Comparison of ENCODE assay signal across 8 cellular contexts in the genomic region with DNA sequence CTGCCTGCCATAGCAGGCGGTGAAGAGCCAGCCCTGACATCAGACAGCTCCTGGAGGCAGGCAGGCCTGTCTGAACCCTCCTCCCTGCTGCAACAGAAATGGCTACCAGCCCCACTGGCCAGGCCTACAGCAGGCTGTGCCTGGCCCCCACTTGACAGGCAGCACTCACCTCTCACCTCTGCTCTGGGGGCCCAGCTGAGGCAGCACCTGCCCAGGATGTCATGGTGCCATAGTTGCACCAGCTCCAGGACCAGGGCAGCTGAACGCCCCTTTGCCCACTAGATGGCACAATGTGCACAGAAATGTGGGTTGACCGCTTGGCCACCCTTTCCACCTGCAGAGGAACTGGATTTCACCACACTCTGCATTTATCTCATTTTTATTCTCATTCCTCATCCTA. TPM values are rescaled to one million over a fixed set of nuclear protein-coding genes. Genes with fewer than 3 reads are reported as not detected.
DNase-seq lines count a peak whose midpoint lies in the region; ATAC-seq and TF ChIP-seq lines count a peak whose summit lies in the region.

No MANE protein-coding gene starts in this region.

- no peak overlapping the region for H3K4me3 Mint-ChIP-seq in activated CD8-positive, alpha-beta memory T cell treated with anti-CD3 and anti-CD28 coated beads, Interleukin-2, amount 10 ng/mL, durations not matched to agents 7 days and 5 days
- H3K4me3 Mint-ChIP-seq in endothelial cell (ENCODE audit: unreplicated experiment): peak overlapping the region; percentile 60
- H3K4me3 Mint-ChIP-seq in naive B cell: no peak overlapping the region

- no peaks in the 10 kb centered on the region for H3K27me3 Mint-ChIP-seq in activated CD8-positive, alpha-beta memory T cell treated with anti-CD3 and anti-CD28 coated beads, Interleukin-2, amount 10 ng/mL, durations not matched to agents 7 days and 5 days
- H3K27me3 Mint-ChIP-seq in endothelial cell (ENCODE audit: unreplicated experiment) (peaks cover 9% of the 10 kb centered on the region), naive B cell (no peaks in the 10 kb centered on the region)

- no peak overlapping the region for H3K4me3 ChIP-seq in GM06990 (replicated peaks; ENCODE audit: low read depth, low read length)

- H3K27me3 ChIP-seq in GM06990 (replicated peaks; ENCODE audit: control insufficient read depth, insufficient read depth, low read length): no peaks in the 10 kb centered on the region

- TF ChIP-seq CTCF in GM06990 (IDR thresholded peaks at IDR 0.05; ENCODE audit: insufficient read depth, low read length, poor library complexity, severe bottlenecking) (peak; percentile 71), endothelial cell (IDR thresholded peaks at IDR 0.05; ENCODE audit: unreplicated experiment) (peak; percentile 59)

- H3K36me3 ChIP-seq in GM06990 (ENCODE audit: control insufficient read depth, insufficient read depth, low read length): peaks cover 7% of the 10 kb centered on the region

- CTCF ChIA-PET in activated CD8-positive, alpha-beta memory T cell treated with anti-CD3 and anti-CD28 coated beads, Interleukin-2, amount 10 ng/mL, durations not matched to agents 7 days and 5 days (lab: Charles Lee): interaction anchor here (0.7 to 6.5 kb wide), 22 partner anchors 10 to 326 kb away, joined by 3 to 61 read pairs (median 4); partner anchors contain the start of genes MYMX and VEGFA

- no peaks in the 10 kb centered on the region for H3K4me1 Mint-ChIP-seq in activated CD8-positive, alpha-beta memory T cell treated with anti-CD3 and anti-CD28 coated beads, Interleukin-2, amount 10 ng/mL, durations not matched to agents 7 days and 5 days
- peaks cover 7% of the 10 kb centered on the region for H3K4me1 Mint-ChIP-seq in endothelial cell (ENCODE audit: unreplicated experiment)
- peaks cover 4 to 12% (median 9%) of the 10 kb centered on the region in 3 donors for H3K4me1 Mint-ChIP-seq in naive B cell

- H3K9me3 Mint-ChIP-seq in activated CD8-positive, alpha-beta memory T cell treated with anti-CD3 and anti-CD28 coated beads, Interleukin-2, amount 10 ng/mL, durations not matched to agents 7 days and 5 days (ENCODE audit: low read depth): no peaks in the 10 kb centered on the region
- H3K9me3 Mint-ChIP-seq in endothelial cell (ENCODE audit: unreplicated experiment) (no peaks in the 10 kb centered on the region), naive B cell (no peaks in the 10 kb centered on the region)

- DNase-seq in GM06990 (ENCODE audit: extremely low read depth, insufficient read length): peak; percentile 32
- DNase-seq in NOMO-1 treated with DMSO at 0.1 percent for 48 hours (lab: John Stamatoyannopoulos, UW; ENCODE audit: unreplicated experiment): peak; percentile 78
- DNase-seq in activated CD8-positive, alpha-beta memory T cell treated with anti-CD3 and anti-CD28 coated beads, Interleukin-2, amount 10 ng/mL, durations not matched to agents 7 days and 5 days: peak; percentile 84
- peak; percentile 76 for DNase-seq in endothelial cell (ENCODE audit: low spot score)
- peak; percentile 68 for DNase-seq in naive B cell
- DNase-seq in stimulated activated CD8-positive, alpha-beta memory T cell treated with anti-CD3 and anti-CD28 coated beads, Interleukin-7, amount 100 ng/mL, for 48 hours (ENCODE audit: extremely low read depth in 1 of 2, low read depth in 1 of 2): peak; percentile 47 to 52
- DNase-seq in GOT3 (lab: John Stamatoyannopoulos, UW): no peak

- ATAC-seq in HG03354 (IDR thresholded peaks at IDR 0.05; ENCODE audit: poor library complexity, severe bottlenecking, unreplicated experiment) (peak; percentile 68), naive B cell (ENCODE audit: low read depth in 2 of 2) (peak; percentile 95 to 98)
- ATAC-seq in activated CD8-positive, alpha-beta memory T cell treated with anti-CD3 and anti-CD28 coated beads, Interleukin-2, amount 10 ng/mL, durations not matched to agents 7 days and 5 days: peak; percentile 89

- no peaks in the 10 kb centered on the region for H3K36me3 Mint-ChIP-seq in activated CD8-positive, alpha-beta memory T cell treated with anti-CD3 and anti-CD28 coated beads, Interleukin-2, amount 10 ng/mL, durations not matched to agents 7 days and 5 days
- H3K36me3 Mint-ChIP-seq in endothelial cell (ENCODE audit: low read depth, unreplicated experiment): peaks cover 4% of the 10 kb centered on the region
- H3K36me3 Mint-ChIP-seq in naive B cell: peaks cover 0 to 10% of the 10 kb centered on the region in 2 donors

- H3K27ac Mint-ChIP-seq in activated CD8-positive, alpha-beta memory T cell treated with anti-CD3 and anti-CD28 coated beads, Interleukin-2, amount 10 ng/mL, durations not matched to agents 7 days and 5 days: no peak overlapping the region
- no peak overlapping the region for H3K27ac Mint-ChIP-seq in endothelial cell (ENCODE audit: unreplicated experiment)
- H3K27ac Mint-ChIP-seq in naive B cell: peak overlapping the region in 2 of 6 donors; percentile 52 to 89

RNA-seq across cellular contexts. Expression of gene MRPL14, which starts 30.6 kb away (rescaled TPM):
- total RNA-seq in activated CD8-positive, alpha-beta memory T cell treated with anti-CD3 and anti-CD28 coated beads, Interleukin-2, amount 10 ng/mL, durations not matched to agents 7 days and 5 days: 10 to 100 TPM; 45.8 to 47.5 TPM
- total RNA-seq in endothelial cell (ENCODE audit: unreplicated experiment): 30.3 TPM
- polyA plus RNA-seq in naive B cell (ENCODE audit: low read depth in 6 of 6): 10 to 100 TPM; 68.2 to 99.9 (median 85.0) TPM

RNA-seq across cellular contexts. Expression of gene TMEM63B, which starts 30.7 kb away (rescaled TPM):
- 10 to 100 TPM; 11.1 to 11.6 TPM for total RNA-seq in activated CD8-positive, alpha-beta memory T cell treated with anti-CD3 and anti-CD28 coated beads, Interleukin-2, amount 10 ng/mL, durations not matched to agents 7 days and 5 days
- total RNA-seq in endothelial cell (ENCODE audit: unreplicated experiment): 33.4 TPM
- polyA plus RNA-seq in naive B cell (ENCODE audit: low read depth in 6 of 6): 1 to 10 TPM in 1 of 6 donors, under 1 TPM in 4, not detected in 1; 0.38 to 1.6 (median 0.50) TPM
